ENCODE assay signal across 28 cellular contexts in the genomic region with DNA sequence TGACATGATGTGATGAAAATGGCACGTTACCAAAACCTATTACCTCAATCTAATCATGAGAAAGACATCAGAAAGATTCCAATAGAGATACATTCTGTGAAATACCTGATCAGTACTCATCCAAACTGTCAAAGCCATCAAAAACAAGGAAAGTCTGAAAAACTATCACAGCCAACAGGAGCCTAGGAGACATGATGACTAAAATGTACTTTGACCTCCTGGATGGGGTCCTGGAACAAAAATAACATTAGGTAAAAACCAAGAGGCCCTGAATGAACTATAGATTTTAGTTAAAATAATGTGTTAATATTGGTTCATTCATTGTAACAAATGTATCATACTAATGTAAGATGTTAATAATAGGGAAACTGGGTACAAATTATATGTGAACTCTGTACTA.
DNase-seq lines count a peak whose midpoint lies in the region; ATAC-seq, FAIRE-seq and TF ChIP-seq lines count a peak whose summit lies in the region.
"Had no signal": no experiment of that assay in that cellular context is flagged by ENCODE, and none has a peak within 500 bp of the region (broad histone marks: within the 10 kb centered on the region; RNA-seq: fewer than 3 reads in every experiment).

No MANE protein-coding gene starts in this region.

- no peak for TF ChIP-seq EP300 in HepG2 (IDR thresholded peaks at IDR 0.05; ENCODE audit: low read depth in 2 of 2, low read length in 2 of 2)
- TF ChIP-seq EP300 in HepG2 (CRISPR knock-in tag; IDR thresholded peaks at IDR 0.05; ENCODE audit: borderline replicate concordance), result no peak

- TF ChIP-seq POLR2A in HepG2 (IDR thresholded peaks at IDR 0.05; ENCODE audit: insufficient read depth in 1 of 2, low read depth in 2 of 2, low read length in 2 of 2) (no peak), right lobe of liver (IDR thresholded peaks at IDR 0.05) (no peak)

- intact Hi-C loops in HepG2 (cut with micrococcal nuclease; ENCODE audit: unreplicated experiment), result loop anchor here (10.0 kb wide), 1 partner anchor 412 kb away; no protein-coding TSS in a partner anchor
- intact Hi-C loops in right lobe of liver (cut with DNase I), result no loop called here
- intact Hi-C loops in left colon (cut with DNase I, micrococcal nuclease), result no loop called here
- intact Hi-C loops in activated CD4-positive, alpha-beta T cell treated with anti-CD3 and anti-CD28 coated beads for 36 hours (cut with DNase I, micrococcal nuclease), result no loop called here

- no peaks in the 10 kb centered on the region for H3K36me3 Mint-ChIP-seq in type B pancreatic cell
- H3K36me3 Mint-ChIP-seq in activated CD4-positive, alpha-beta T cell treated with anti-CD3 and anti-CD28 coated beads for 36 hours (ENCODE audit: low read depth), result peaks cover 15% of the 10 kb centered on the region

- POLR2A ChIA-PET in HEK293T (lab: Yijun Ruan, JAX) (no interaction called here), HepG2 (lab: Yijun Ruan, JAX) (no interaction called here)
- POLR2A ChIA-PET in activated CD4-positive, alpha-beta T cell treated with anti-CD3 and anti-CD28 coated beads for 36 hours (lab: Charles Lee), result no interaction called here

- DNase-seq in HEK293T (ENCODE audit: extremely low spot score), result no peak
- DNase-seq in HepG2 (ENCODE audit: low spot score), result peak; percentile 9
- DNase-seq in right lobe of liver, result no peak
- DNase-seq in type B pancreatic cell (ENCODE audit: extremely low spot score, unreplicated experiment), result no peak
- no peak for DNase-seq in stimulated activated CD4-positive, alpha-beta T cell treated with anti-CD3 and anti-CD28 coated beads, Interleukin-2, amount 100 ng/mL, for 48 hours
- DNase-seq in left colon, result no peak
- no peak for DNase-seq in activated CD4-positive, alpha-beta T cell treated with anti-CD3 and anti-CD28 coated beads for 36 hours
- DNase-seq: 8988T; ACHN; BE2C; C1 segment of cervical spinal cord; CD4-positive, alpha-beta memory T cell; CD4-positive, CD25-positive, alpha-beta regulatory T cell; CD8-positive, alpha-beta memory T cell; COR-L47; DMS 273 treated with DMSO at 0.1 percent for 48 hours; DMS153; DMS53; DMS79; DND-41; EL; GDM1 had no signal

- H3K36me3 ChIP-seq in HepG2 (replicated peaks in 1 of 2; ENCODE audit: control insufficient read depth in 1 of 2, insufficient read depth in 2 of 2, low read length in 2 of 2) (0 out of 5 replicates have a peak, but pooled peaks cover 0 to 7% of the 10 kb centered on the region in 2 experiments), right lobe of liver (no peaks in the 10 kb centered on the region)

- TF ChIP-seq CTCF in HepG2 (CRISPR knock-in tag; IDR thresholded peaks at IDR 0.05) (no peak), right lobe of liver (IDR thresholded peaks at IDR 0.05) (no peak), type B pancreatic cell (conservative IDR thresholded peaks at IDR 0.05) (no peak)

- H3K4me2 ChIP-seq in HepG2 (ENCODE audit: low read depth, low read length), result no peak overlapping the region
- H3K4me2 ChIP-seq: BLaER1 had no signal

- no peaks in the 10 kb centered on the region for H3K9me3 ChIP-seq in HepG2 (ENCODE audit: low read length)
- no peaks in the 10 kb centered on the region for H3K9me3 ChIP-seq in right lobe of liver
- H3K9me3 ChIP-seq: BE2C, BLaER1 had no signal

- BruUV-seq in HepG2 (replicated peaks; lab: Mats Ljungman, UMichigan), result no TSS peak

- no peak for FAIRE-seq in HepG2 (lab: Jason Lieb, UNC)
- FAIRE-seq: A204.1, GM12878, GM12892, GM18507 had no signal

- peaks cover 5% of the 10 kb centered on the region for H3K4me1 Mint-ChIP-seq in type B pancreatic cell (ENCODE audit: unreplicated experiment)
- no peaks in the 10 kb centered on the region for H3K4me1 Mint-ChIP-seq in activated CD4-positive, alpha-beta T cell treated with anti-CD3 and anti-CD28 coated beads for 36 hours
- H3K4me1 Mint-ChIP-seq: CD14-positive monocyte; CD8-positive, alpha-beta memory T cell had no signal

- H3K27me3 ChIP-seq in HepG2 (ENCODE audit: control insufficient read depth in 1 of 2, insufficient read depth in 2 of 2, low read length in 2 of 2) (no peaks in the 10 kb centered on the region), right lobe of liver (no peaks in the 10 kb centered on the region)
- H3K27me3 ChIP-seq: BE2C, BLaER1 had no signal

- H3K27ac ChIP-seq in HepG2 (ENCODE audit: extremely low read length, insufficient read depth, low read length) (no peak overlapping the region), right lobe of liver (no peak overlapping the region)
- H3K27ac ChIP-seq: BLaER1 had no signal

- H3K27me3 Mint-ChIP-seq in type B pancreatic cell, result no peaks in the 10 kb centered on the region
- H3K27me3 Mint-ChIP-seq in activated CD4-positive, alpha-beta T cell treated with anti-CD3 and anti-CD28 coated beads for 36 hours, result no peaks in the 10 kb centered on the region
- H3K27me3 Mint-ChIP-seq: CD4-positive, alpha-beta memory T cell; CD4-positive, CD25-positive, alpha-beta regulatory T cell; CD8-positive, alpha-beta memory T cell had no signal

- in situ Hi-C loops in HepG2 (cut with HindIII; ENCODE audit: extremely low pct_ligation_motif_present, low pct_unique_long_range_greater_than_20kb), result no loop called here

- no peak overlapping the region for H2AFZ ChIP-seq in HepG2 (ENCODE audit: low read length)

- no peak for ATAC-seq in HepG2
- ATAC-seq in right lobe of liver, result peak; percentile 33 to 81 (median 52)
- no peak for ATAC-seq in left colon
- no peak for ATAC-seq in activated CD4-positive, alpha-beta T cell treated with anti-CD3 and anti-CD28 coated beads for 36 hours
- ATAC-seq: GM12878 had no signal

- no peaks in the 10 kb centered on the region for H4K20me1 ChIP-seq in HepG2 (ENCODE audit: insufficient read depth, low read length)
- H4K20me1 ChIP-seq: BLaER1 had no signal

- no peaks in the 10 kb centered on the region for H3K79me2 ChIP-seq in HepG2 (ENCODE audit: insufficient read depth, low read length)

- no peak overlapping the region for H3K4me3 Mint-ChIP-seq in type B pancreatic cell
- no peak overlapping the region for H3K4me3 Mint-ChIP-seq in activated CD4-positive, alpha-beta T cell treated with anti-CD3 and anti-CD28 coated beads for 36 hours
- H3K4me3 Mint-ChIP-seq: CD14-positive monocyte; CD4-positive, alpha-beta memory T cell; CD4-positive, CD25-positive, alpha-beta regulatory T cell; CD8-positive, alpha-beta memory T cell had no signal

- WGBS in HepG2 (ENCODE audit: low lambda C conversion rate), result 86% methylated on average over 1 of the region's 1 CpG
- 94% methylated on average over 1 of the region's 1 CpG for WGBS in right lobe of liver (ENCODE audit: insufficient coverage, low coverage, low lambda C conversion rate, missing lambda C conversion rate)

- H3K27ac Mint-ChIP-seq in type B pancreatic cell, result no peak overlapping the region
- no peak overlapping the region for H3K27ac Mint-ChIP-seq in activated CD4-positive, alpha-beta T cell treated with anti-CD3 and anti-CD28 coated beads for 36 hours
- H3K27ac Mint-ChIP-seq: CD4-positive, alpha-beta memory T cell; CD4-positive, CD25-positive, alpha-beta regulatory T cell had no signal

- H3K4me3 ChIP-seq in HepG2 (replicated peaks in 1 of 3; ENCODE audit: insufficient read depth in 1 of 3, low read depth in 2 of 3, low read length in 3 of 3) (no peak overlapping the region), right lobe of liver (no peak overlapping the region)
- H3K4me3 ChIP-seq: BLaER1, GM12878 had no signal

- no peaks in the 10 kb centered on the region for H3K9me3 Mint-ChIP-seq in type B pancreatic cell
- H3K9me3 Mint-ChIP-seq in activated CD4-positive, alpha-beta T cell treated with anti-CD3 and anti-CD28 coated beads for 36 hours (ENCODE audit: low read depth), result no peaks in the 10 kb centered on the region
- H3K9me3 Mint-ChIP-seq: CD4-positive, alpha-beta memory T cell; CD8-positive, alpha-beta memory T cell had no signal

- H3K9ac ChIP-seq in HepG2 (ENCODE audit: insufficient read depth, low read depth, low read length), result no peak overlapping the region
- H3K9ac ChIP-seq: BLaER1 had no signal

- CTCF ChIA-PET in HEK293T (lab: Yijun Ruan, JAX) (no interaction called here), HepG2 (lab: Yijun Ruan, JAX; ENCODE audit: low intra/inter-chr PET ratio, low total read pairs) (no interaction called here)
- CTCF ChIA-PET in activated CD4-positive, alpha-beta T cell treated with anti-CD3 and anti-CD28 coated beads for 36 hours (lab: Charles Lee), result no interaction called here

- H3K4me1 ChIP-seq in HepG2 (ENCODE audit: insufficient read depth, low read length), result peaks cover 11% of the 10 kb centered on the region
- H3K4me1 ChIP-seq in right lobe of liver, result no peaks in the 10 kb centered on the region
- H3K4me1 ChIP-seq: BE2C, BLaER1 had no signal

- no peak for TF ChIP-seq RAD21 in HepG2 (CRISPR knock-in tag; IDR thresholded peaks at IDR 0.05)

TF ChIP-seq in HEK293T, 16 proteins besides CTCF, POLR2A, EP300 and RAD21:
- TF ChIP-seq SP1 (IDR thresholded peaks at IDR 0.05), result no peak
- TF ChIP-seq, protein P1, sequence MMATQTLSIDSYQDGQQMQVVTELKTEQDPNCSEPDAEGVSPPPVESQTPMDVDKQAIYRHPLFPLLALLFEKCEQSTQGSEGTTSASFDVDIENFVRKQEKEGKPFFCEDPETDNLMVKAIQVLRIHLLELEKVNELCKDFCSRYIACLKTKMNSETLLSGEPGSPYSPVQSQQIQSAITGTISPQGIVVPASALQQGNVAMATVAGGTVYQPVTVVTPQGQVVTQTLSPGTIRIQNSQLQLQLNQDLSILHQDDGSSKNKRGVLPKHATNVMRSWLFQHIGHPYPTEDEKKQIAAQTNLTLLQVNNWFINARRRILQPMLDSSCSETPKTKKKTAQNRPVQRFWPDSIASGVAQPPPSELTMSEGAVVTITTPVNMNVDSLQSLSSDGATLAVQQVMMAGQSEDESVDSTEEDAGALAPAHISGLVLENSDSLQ (IDR thresholded peaks at IDR 0.05), result 0 out of 2 replicates have a peak, but pooled peaks have one; percentile 13
TF ChIP-seq in HEK293T: peak in this region for 1.

TF ChIP-seq in HepG2, 621 proteins besides CTCF, POLR2A, EP300 and RAD21 (continues in another document):
- TF ChIP-seq, protein P2, sequence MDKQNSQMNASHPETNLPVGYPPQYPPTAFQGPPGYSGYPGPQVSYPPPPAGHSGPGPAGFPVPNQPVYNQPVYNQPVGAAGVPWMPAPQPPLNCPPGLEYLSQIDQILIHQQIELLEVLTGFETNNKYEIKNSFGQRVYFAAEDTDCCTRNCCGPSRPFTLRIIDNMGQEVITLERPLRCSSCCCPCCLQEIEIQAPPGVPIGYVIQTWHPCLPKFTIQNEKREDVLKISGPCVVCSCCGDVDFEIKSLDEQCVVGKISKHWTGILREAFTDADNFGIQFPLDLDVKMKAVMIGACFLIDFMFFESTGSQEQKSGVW (CRISPR knock-in tag; IDR thresholded peaks at IDR 0.05; ENCODE audit: borderline replicate concordance), result no peak
- TF ChIP-seq, protein P3, sequence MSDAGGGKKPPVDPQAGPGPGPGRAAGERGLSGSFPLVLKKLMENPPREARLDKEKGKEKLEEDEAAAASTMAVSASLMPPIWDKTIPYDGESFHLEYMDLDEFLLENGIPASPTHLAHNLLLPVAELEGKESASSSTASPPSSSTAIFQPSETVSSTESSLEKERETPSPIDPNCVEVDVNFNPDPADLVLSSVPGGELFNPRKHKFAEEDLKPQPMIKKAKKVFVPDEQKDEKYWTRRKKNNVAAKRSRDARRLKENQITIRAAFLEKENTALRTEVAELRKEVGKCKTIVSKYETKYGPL (CRISPR knock-in tag; IDR thresholded peaks at IDR 0.05), result no peak
- TF ChIP-seq ZNF564 (CRISPR knock-in tag; IDR thresholded peaks at IDR 0.05) (no peak), JUND (CRISPR knock-in tag; IDR thresholded peaks at IDR 0.05) (no peak)

Comparison
In these comparisons a context has a peak if more than half of its experiments do, and no peak if none do; other contexts are left out.
1. ATAC-seq: peak in right lobe of liver (4 of 4); none in HepG2 (single experiment), left colon (single experiment) and activated CD4-positive, alpha-beta T cell treated with anti-CD3 and anti-CD28 coated beads for 36 hours (single experiment).